Comparison of ENCODE assay signal across 13 cellular contexts in genomic region chr19:39347332-39348227, GRCh38. TPM values are rescaled to one million over a fixed set of nuclear protein-coding genes. Genes with fewer than 3 reads are reported as not detected.
DNase-seq lines count a peak whose midpoint lies in the region; ATAC-seq, FAIRE-seq and TF ChIP-seq lines count a peak whose summit lies in the region.
"Had no signal": no experiment of that assay in that cellular context is flagged by ENCODE, and none has a peak within 500 bp of the region (broad histone marks: within the 10 kb centered on the region; RNA-seq: fewer than 3 reads in every experiment).

No MANE protein-coding gene starts in this region.

- intact Hi-C loops in activated T-helper 2 cell treated with anti-CD3 and anti-CD28 coated beads, Interferon-gamma antibody, Interleukin-2, Interleukin-4, amounts not matched to agents 10 μg/mL and 5 μg/mL and 100 μg/mL, durations not matched to agents 14 hours and 24 hours and 36 hours (cut with micrococcal nuclease) = loop anchor here (10.0 kb wide), 2 partner anchors 503 to 973 kb away; partner anchors contain the start of genes HNRNPL and PSMD8
- intact Hi-C loops in pancreas (cut with DNase I) = no loop called here
- intact Hi-C loops in thyroid gland (cut with DNase I) = loop anchor here (5.0 kb wide), 1 partner anchor 40 kb away; no protein-coding TSS in a partner anchor

- TF ChIP-seq CTCF in glutamatergic neuron (IDR thresholded peaks at IDR 0.05; ENCODE audit: partially characterized antibody, unreplicated experiment) = no peak
- no peak for TF ChIP-seq CTCF in pancreas (IDR thresholded peaks at IDR 0.05)
- no peak for TF ChIP-seq CTCF in thyroid gland (IDR thresholded peaks at IDR 0.05)

- H3K4me1 ChIP-seq in pancreas (peaks cover 0 to 5% (median 0%) of the 10 kb centered on the region in 3 donors), thyroid gland (peaks cover 7 to 30% of the 10 kb centered on the region in 2 donors)

- 84 to 86% methylated on average over 4 of the region's 4 CpGs for WGBS in pancreas, 2 donors
- 85 to 96% methylated on average over 4 of the region's 4 CpGs for WGBS in thyroid gland, 2 donors

- no peaks in the 10 kb centered on the region for H3K27me3 ChIP-seq in pancreas
- H3K27me3 ChIP-seq in thyroid gland = no peaks in the 10 kb centered on the region
- H3K27me3 ChIP-seq: spleen had no signal

- no peak for DNase-seq in activated T-cell treated with anti-CD3 and anti-CD28 coated beads, Interleukin-2, amount 50 U/mL, for 24 hours
- no peak for DNase-seq in activated T-cell treated with anti-CD3 and anti-CD28 coated beads, Interleukin-2, amount 50 U/mL, for 4 hours
- no peak for DNase-seq in activated T-helper 2 cell treated with anti-CD3 and anti-CD28 coated beads, Interferon-gamma antibody, Interleukin-2, Interleukin-4, amounts not matched to agents 10 μg/mL and 5 μg/mL and 100 μg/mL, durations not matched to agents 14 hours and 24 hours and 36 hours (ENCODE audit: low spot score)
- no peak for DNase-seq in glutamatergic neuron
- DNase-seq in pancreas = no peak
- DNase-seq in thyroid gland = no peak
- DNase-seq in NCI-H2081 treated with DMSO at 0.1 percent for 48 hours (lab: John Stamatoyannopoulos, UW) = no peak
- DNase-seq: GDM1; NCI-H146; spleen; stimulated activated CD8-positive, alpha-beta memory T cell treated with anti-CD3 and anti-CD28 coated beads, Interleukin-4, amount 100 ng/mL, for 48 hours; T-cell had no signal

- H3K9me3 Mint-ChIP-seq in activated T-cell treated with anti-CD3 and anti-CD28 coated beads, Interleukin-2, amount 50 U/mL, for 24 hours = no peaks in the 10 kb centered on the region
- no peaks in the 10 kb centered on the region for H3K9me3 Mint-ChIP-seq in activated T-cell treated with anti-CD3 and anti-CD28 coated beads, Interleukin-2, amount 50 U/mL, for 4 hours
- no peaks in the 10 kb centered on the region for H3K9me3 Mint-ChIP-seq in activated T-helper 2 cell treated with anti-CD3 and anti-CD28 coated beads, Interferon-gamma antibody, Interleukin-2, Interleukin-4, amounts not matched to agents 10 μg/mL and 5 μg/mL and 100 μg/mL, durations not matched to agents 14 hours and 24 hours and 36 hours
- H3K9me3 Mint-ChIP-seq in glutamatergic neuron (ENCODE audit: unreplicated experiment) = peaks cover 2% of the 10 kb centered on the region
- H3K9me3 Mint-ChIP-seq: T-cell had no signal

- no peak overlapping the region for H3K4me3 Mint-ChIP-seq in activated T-cell treated with anti-CD3 and anti-CD28 coated beads, Interleukin-2, amount 50 U/mL, for 24 hours
- H3K4me3 Mint-ChIP-seq in activated T-cell treated with anti-CD3 and anti-CD28 coated beads, Interleukin-2, amount 50 U/mL, for 4 hours = no peak overlapping the region
- H3K4me3 Mint-ChIP-seq in activated T-helper 2 cell treated with anti-CD3 and anti-CD28 coated beads, Interferon-gamma antibody, Interleukin-2, Interleukin-4, amounts not matched to agents 10 μg/mL and 5 μg/mL and 100 μg/mL, durations not matched to agents 14 hours and 24 hours and 36 hours (ENCODE audit: low read depth) = no peak overlapping the region
- H3K4me3 Mint-ChIP-seq in glutamatergic neuron (ENCODE audit: unreplicated experiment) = peak overlapping the region; percentile 45
- H3K4me3 Mint-ChIP-seq: T-cell had no signal

- H3K4me1 Mint-ChIP-seq in activated T-cell treated with anti-CD3 and anti-CD28 coated beads, Interleukin-2, amount 50 U/mL, for 24 hours (ENCODE audit: low read depth) = peaks cover 81% of the 10 kb centered on the region
- H3K4me1 Mint-ChIP-seq in activated T-cell treated with anti-CD3 and anti-CD28 coated beads, Interleukin-2, amount 50 U/mL, for 4 hours (ENCODE audit: low read depth) = peaks cover 72% of the 10 kb centered on the region
- H3K4me1 Mint-ChIP-seq in activated T-helper 2 cell treated with anti-CD3 and anti-CD28 coated beads, Interferon-gamma antibody, Interleukin-2, Interleukin-4, amounts not matched to agents 10 μg/mL and 5 μg/mL and 100 μg/mL, durations not matched to agents 14 hours and 24 hours and 36 hours (ENCODE audit: low read depth) = peaks cover 66% of the 10 kb centered on the region
- peaks cover 30% of the 10 kb centered on the region for H3K4me1 Mint-ChIP-seq in glutamatergic neuron (ENCODE audit: low read depth, unreplicated experiment)

- H3K36me3 ChIP-seq in pancreas = peaks cover 0 to 8% (median 0%) of the 10 kb centered on the region in 3 donors
- peaks cover 7 to 8% of the 10 kb centered on the region in 2 donors for H3K36me3 ChIP-seq in thyroid gland

- no peak for TF ChIP-seq POLR2A in thyroid gland (IDR thresholded peaks at IDR 0.05)

- no peaks in the 10 kb centered on the region for H3K27me3 Mint-ChIP-seq in activated T-cell treated with anti-CD3 and anti-CD28 coated beads, Interleukin-2, amount 50 U/mL, for 24 hours
- H3K27me3 Mint-ChIP-seq in activated T-cell treated with anti-CD3 and anti-CD28 coated beads, Interleukin-2, amount 50 U/mL, for 4 hours (ENCODE audit: low read depth) = no peaks in the 10 kb centered on the region
- H3K27me3 Mint-ChIP-seq in activated T-helper 2 cell treated with anti-CD3 and anti-CD28 coated beads, Interferon-gamma antibody, Interleukin-2, Interleukin-4, amounts not matched to agents 10 μg/mL and 5 μg/mL and 100 μg/mL, durations not matched to agents 14 hours and 24 hours and 36 hours (ENCODE audit: low read depth) = no peaks in the 10 kb centered on the region
- H3K27me3 Mint-ChIP-seq in glutamatergic neuron (ENCODE audit: unreplicated experiment) = peaks cover 9% of the 10 kb centered on the region
- H3K27me3 Mint-ChIP-seq: T-cell had no signal

- peaks cover 75% of the 10 kb centered on the region for H3K36me3 Mint-ChIP-seq in activated T-cell treated with anti-CD3 and anti-CD28 coated beads, Interleukin-2, amount 50 U/mL, for 24 hours (ENCODE audit: low read depth)
- H3K36me3 Mint-ChIP-seq in activated T-cell treated with anti-CD3 and anti-CD28 coated beads, Interleukin-2, amount 50 U/mL, for 4 hours (ENCODE audit: insufficient read depth) = peaks cover 41% of the 10 kb centered on the region
- H3K36me3 Mint-ChIP-seq in activated T-helper 2 cell treated with anti-CD3 and anti-CD28 coated beads, Interferon-gamma antibody, Interleukin-2, Interleukin-4, amounts not matched to agents 10 μg/mL and 5 μg/mL and 100 μg/mL, durations not matched to agents 14 hours and 24 hours and 36 hours (ENCODE audit: low read depth) = peaks cover 65% of the 10 kb centered on the region
- H3K36me3 Mint-ChIP-seq in glutamatergic neuron (ENCODE audit: unreplicated experiment) = peaks cover 5% of the 10 kb centered on the region

- no peak overlapping the region for H3K4me3 ChIP-seq in pancreas
- H3K4me3 ChIP-seq in thyroid gland (replicated peaks in 1 of 3) = no peak overlapping the region
- H3K4me3 ChIP-seq: spleen had no signal

- H3K9me3 ChIP-seq in pancreas = no peaks in the 10 kb centered on the region
- H3K9me3 ChIP-seq in thyroid gland = no peaks in the 10 kb centered on the region
- H3K9me3 ChIP-seq: spleen had no signal

- FAIRE-seq in pancreas (lab: Jason Lieb, UNC) = no peak

- H3K27ac ChIP-seq in temporal lobe (ENCODE audit: low read depth, low read length) = peak overlapping the region; percentile 3
- no peak overlapping the region for H3K27ac ChIP-seq in pancreas
- H3K27ac ChIP-seq in thyroid gland = no peak overlapping the region

- ATAC-seq in activated T-cell treated with anti-CD3 and anti-CD28 coated beads, Interleukin-2, amount 50 U/mL, for 4 hours = no peak
- no peak for ATAC-seq in pancreas
- ATAC-seq: T-cell had no signal

- H3K27ac Mint-ChIP-seq in activated T-cell treated with anti-CD3 and anti-CD28 coated beads, Interleukin-2, amount 50 U/mL, for 24 hours = peak overlapping the region; percentile 71
- H3K27ac Mint-ChIP-seq in activated T-helper 2 cell treated with anti-CD3 and anti-CD28 coated beads, Interferon-gamma antibody, Interleukin-2, Interleukin-4, amounts not matched to agents 10 μg/mL and 5 μg/mL and 100 μg/mL, durations not matched to agents 14 hours and 24 hours and 36 hours = peak overlapping the region; percentile 43
- peak overlapping the region; percentile 44 for H3K27ac Mint-ChIP-seq in glutamatergic neuron (ENCODE audit: unreplicated experiment)

RNA-seq across cellular contexts. Expression of gene SAMD4B, which starts 5.4 kb away (rescaled TPM):
- 10 to 100 TPM; 72.6 to 81.6 (median 81.1) TPM for total RNA-seq in activated T-cell treated with anti-CD3 and anti-CD28 coated beads, Interleukin-2, amount 50 U/mL, for 4 hours
- total RNA-seq in activated T-helper 2 cell treated with anti-CD3 and anti-CD28 coated beads, Interferon-gamma antibody, Interleukin-2, Interleukin-4, amounts not matched to agents 10 μg/mL and 5 μg/mL and 100 μg/mL, durations not matched to agents 14 hours and 24 hours and 36 hours = 64.0 TPM in 2 replicates
- total RNA-seq in glutamatergic neuron (ENCODE audit: unreplicated experiment) = 119 TPM
- total RNA-seq in temporal lobe = 20.9 TPM
- 10 to 100 TPM; 24.1 to 46.4 (median 30.8) TPM for total RNA-seq in pancreas
- 100 to 1,000 TPM; 103 to 106 TPM for polyA plus RNA-seq in pancreas
- 100 to 1,000 TPM in 3 of 4 donors, 10 to 100 TPM in 1; 79.5 to 212 (median 124) TPM for total RNA-seq in thyroid gland

RNA-seq across cellular contexts. Expression of gene GMFG, which starts 11.7 kb away (rescaled TPM):
- 100 to 1,000 TPM; 147 to 181 (median 178) TPM for total RNA-seq in activated T-cell treated with anti-CD3 and anti-CD28 coated beads, Interleukin-2, amount 50 U/mL, for 4 hours
- 350 and 364 TPM in 2 replicates for total RNA-seq in activated T-helper 2 cell treated with anti-CD3 and anti-CD28 coated beads, Interferon-gamma antibody, Interleukin-2, Interleukin-4, amounts not matched to agents 10 μg/mL and 5 μg/mL and 100 μg/mL, durations not matched to agents 14 hours and 24 hours and 36 hours
- 1.2 TPM for total RNA-seq in glutamatergic neuron (ENCODE audit: unreplicated experiment)
- 2.0 TPM for total RNA-seq in temporal lobe
- 10 to 100 TPM in 2 of 6 donors, 1 to 10 TPM in 4; 1.7 to 17.3 (median 5.9) TPM for total RNA-seq in pancreas
- 10 to 100 TPM; 16.1 to 17.3 TPM for polyA plus RNA-seq in pancreas
- 10 to 100 TPM in 3 of 4 donors, 1 to 10 TPM in 1; 6.3 to 54.7 (median 17.6) TPM for total RNA-seq in thyroid gland

RNA-seq across cellular contexts. Expression of gene LRFN1, which starts 26.9 kb away (rescaled TPM):
- 1 to 10 TPM; 4.2 to 6.7 (median 6.6) TPM for total RNA-seq in activated T-cell treated with anti-CD3 and anti-CD28 coated beads, Interleukin-2, amount 50 U/mL, for 4 hours
- total RNA-seq in activated T-helper 2 cell treated with anti-CD3 and anti-CD28 coated beads, Interferon-gamma antibody, Interleukin-2, Interleukin-4, amounts not matched to agents 10 μg/mL and 5 μg/mL and 100 μg/mL, durations not matched to agents 14 hours and 24 hours and 36 hours = 4.4 and 4.5 TPM in 2 replicates
- total RNA-seq in glutamatergic neuron (ENCODE audit: unreplicated experiment) = 56.3 TPM
- total RNA-seq in temporal lobe = 9.8 TPM
- 1 to 10 TPM; 1.7 to 2.3 (median 2.2) TPM for total RNA-seq in pancreas
- 1 to 10 TPM in 1 of 2 donors, under 1 TPM in 1; 0.77 to 1.6 TPM for polyA plus RNA-seq in pancreas
- 1 to 10 TPM in 3 of 4 donors, under 1 TPM in 1; 0.78 to 2.2 (median 1.1) TPM for total RNA-seq in thyroid gland

RNA-seq across cellular contexts. Expression of gene PAF1, which starts 43.3 kb away (rescaled TPM):
- total RNA-seq in activated T-cell treated with anti-CD3 and anti-CD28 coated beads, Interleukin-2, amount 50 U/mL, for 4 hours = 10 to 100 TPM; 48.0 to 50.8 (median 50.2) TPM
- 49.5 and 51.1 TPM in 2 replicates for total RNA-seq in activated T-helper 2 cell treated with anti-CD3 and anti-CD28 coated beads, Interferon-gamma antibody, Interleukin-2, Interleukin-4, amounts not matched to agents 10 μg/mL and 5 μg/mL and 100 μg/mL, durations not matched to agents 14 hours and 24 hours and 36 hours
- total RNA-seq in glutamatergic neuron (ENCODE audit: unreplicated experiment) (36.2 TPM), temporal lobe (21.6 TPM), pancreas (10 to 100 TPM; 11.3 to 17.7 (median 14.6) TPM), thyroid gland (10 to 100 TPM; 38.8 to 60.3 (median 50.8) TPM)
- polyA plus RNA-seq in pancreas = 10 to 100 TPM; 28.1 to 41.1 TPM

RNA-seq across cellular contexts. Expression of gene MED29, which starts 43.6 kb away (rescaled TPM):
- total RNA-seq in activated T-cell treated with anti-CD3 and anti-CD28 coated beads, Interleukin-2, amount 50 U/mL, for 4 hours = 10 to 100 TPM; 39.5 to 43.1 (median 39.7) TPM
- 32.3 and 34.7 TPM in 2 replicates for total RNA-seq in activated T-helper 2 cell treated with anti-CD3 and anti-CD28 coated beads, Interferon-gamma antibody, Interleukin-2, Interleukin-4, amounts not matched to agents 10 μg/mL and 5 μg/mL and 100 μg/mL, durations not matched to agents 14 hours and 24 hours and 36 hours
- total RNA-seq in glutamatergic neuron (ENCODE audit: unreplicated experiment) (30.1 TPM), temporal lobe (16.2 TPM), pancreas (10 to 100 TPM; 15.2 to 23.9 (median 17.5) TPM), thyroid gland (10 to 100 TPM; 44.3 to 77.5 (median 63.4) TPM)
- 10 to 100 TPM; 13.2 to 21.0 TPM for polyA plus RNA-seq in pancreas

Comparison
In these comparisons a context has a peak if more than half of its experiments do, and no peak if none do; other contexts are left out.
1. intact Hi-C loops: an anchor here in activated T-helper 2 cell treated with anti-CD3 and anti-CD28 coated beads, Interferon-gamma antibody, Interleukin-2, Interleukin-4, amounts not matched to agents 10 μg/mL and 5 μg/mL and 100 μg/mL, durations not matched to agents 14 hours and 24 hours and 36 hours (10.0 kb wide) and thyroid gland (5.0 kb wide); none called in pancreas.